19 cellular contexts compared by ENCODE assay signal in genomic region chr15:50977157-50977556, GRCh38.
"Had no signal": no experiment of that assay in that cellular context is flagged by ENCODE, and none has a peak within 500 bp of the region (broad histone marks: within the 10 kb centered on the region; RNA-seq: fewer than 3 reads in every experiment).

No MANE protein-coding gene starts in this region.

- DNase-seq: activated B cell treated with CpG ODN at 0.5 μM for 24 hours; activated CD4-positive, alpha-beta T cell treated with anti-CD3 and anti-CD28 coated beads, Interleukin-2, amount 10 ng/mL, durations not matched to agents 24 days and 14 days; activated CD8-positive, alpha-beta memory T cell treated with anti-CD3 and anti-CD28 coated beads, Interleukin-2, amount 50 U/mL, for 48 hours; activated gamma-delta T cell treated with Interleukin-2 at 50 U/mL for 16 hours; activated naive CD8-positive, alpha-beta T cell treated with anti-CD3 and anti-CD28 coated beads for 36 hours; anterior cingulate cortex; effector CD4-positive, alpha-beta T cell; heart right ventricle; left colon; mucosa of descending colon; natural killer cell; SW 1271; uterus had no signal

- H3K36me3 ChIP-seq: uterus had no signal

- H3K27ac ChIP-seq: cardiac muscle cell, neutrophil, parathyroid adenoma, tibial nerve, uterus had no signal

- H3K9ac ChIP-seq: parathyroid adenoma had no signal

- H3K4me1 ChIP-seq: parathyroid adenoma, tibial nerve, uterus had no signal

- H3K27me3 ChIP-seq: cardiac muscle cell, gastroesophageal sphincter, heart right ventricle, neutrophil, tibial nerve, uterus had no signal

- H3K9me3 ChIP-seq: mucosa of descending colon, neutrophil, uterus had no signal

- H3K4me3 ChIP-seq: cardiac muscle cell, gastroesophageal sphincter, heart right ventricle, mucosa of descending colon, tibial nerve, uterus had no signal

- ATAC-seq: gastroesophageal sphincter; left colon; mucosa of descending colon; natural killer cell; stimulated activated effector memory CD8-positive, alpha-beta T cell treated with anti-CD3 and anti-CD28 coated beads, Interleukin-12 subunit alpha, Interleukin-12 subunit beta, amount 100 ng/mL, for 72 hours had no signal
